1 cellular context compared by ENCODE assay signal in the genomic region with DNA sequence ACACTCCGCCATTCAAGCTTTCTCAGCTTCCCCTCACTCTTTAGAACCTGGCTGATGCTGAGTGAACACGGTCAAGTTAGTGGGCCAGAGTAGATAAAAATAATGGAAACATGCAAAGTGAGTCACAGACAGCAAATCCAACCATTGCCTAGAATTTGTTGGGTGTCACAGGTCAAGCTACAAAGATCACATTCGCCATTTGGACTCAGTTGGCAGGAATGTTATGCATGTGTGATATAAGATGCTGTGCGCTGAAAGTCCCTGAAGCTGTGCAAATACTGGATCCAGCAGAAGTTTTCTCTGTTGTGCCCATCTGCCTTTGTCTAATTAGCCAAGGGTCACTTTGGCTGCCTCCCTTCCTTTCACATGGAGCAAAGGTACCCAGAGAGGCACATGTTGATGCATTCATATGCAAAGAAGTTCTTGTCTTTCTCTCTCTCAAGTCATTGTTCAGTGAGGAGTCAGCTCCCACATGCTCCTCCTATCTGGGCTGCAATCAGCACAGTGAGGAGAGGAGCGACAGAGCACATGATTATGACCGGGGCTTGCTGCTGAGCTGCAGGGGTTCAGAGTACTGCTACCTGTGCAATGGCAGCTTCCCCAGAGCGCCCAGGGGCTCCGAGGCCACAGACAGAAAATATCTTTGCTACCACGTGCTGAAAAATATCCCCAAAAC.
TF ChIP-seq lines count a peak whose summit lies in the region.

No MANE protein-coding gene starts in this region.

TF ChIP-seq in H1, 55 proteins besides CTCF, POLR2A, EP300 and RAD21:
- TF ChIP-seq MAFK (IDR thresholded peaks at IDR 0.05; ENCODE audit: low read depth, low read length) (no peak), TBP (IDR thresholded peaks at IDR 0.05; ENCODE audit: low read depth, low read length) (peak; percentile 45; the same call in 1 of the 2 replicates), RBBP5 (IDR thresholded peaks at IDR 0.05; ENCODE audit: borderline replicate concordance, low read depth, low read length) (0 out of 2 replicates have a peak, but pooled peaks have one; percentile 43), POLR2AphosphoS5 (IDR thresholded peaks at IDR 0.05; ENCODE audit: low read depth, low read length) (peak; percentile 78), CREB1 (IDR thresholded peaks at IDR 0.05) (0 out of 2 replicates have a peak, but pooled peaks have one; percentile 43), TCF12 (IDR thresholded peaks at IDR 0.05; ENCODE audit: low read depth, low read length) (no peak), EGR1 (IDR thresholded peaks at IDR 0.05; ENCODE audit: borderline replicate concordance, low read depth, low read length) (no peak), POU5F1 (IDR thresholded peaks at IDR 0.05; ENCODE audit: low read depth, low read length) (peak; percentile 87), SIN3A (conservative IDR thresholded peaks at IDR 0.05 in 1 of 2, IDR thresholded peaks at IDR 0.05 in 1 of 2; ENCODE audit: low read depth in 1 of 2, low read length in 2 of 2) (peak in 1 of 2 experiments; percentile 33; a peak in 1 of 4 replicates), YY1 (IDR thresholded peaks at IDR 0.05; ENCODE audit: low read depth, low read length) (peak; percentile 25; the same call in 1 of the 2 replicates), TAF1 (IDR thresholded peaks at IDR 0.05; ENCODE audit: low read depth, low read length) (peak; percentile 64; the same call in 1 of the 2 replicates), ASH2L (IDR thresholded peaks at IDR 0.05; ENCODE audit: low read length) (peak; percentile 31)
- TF ChIP-seq, protein P1, sequence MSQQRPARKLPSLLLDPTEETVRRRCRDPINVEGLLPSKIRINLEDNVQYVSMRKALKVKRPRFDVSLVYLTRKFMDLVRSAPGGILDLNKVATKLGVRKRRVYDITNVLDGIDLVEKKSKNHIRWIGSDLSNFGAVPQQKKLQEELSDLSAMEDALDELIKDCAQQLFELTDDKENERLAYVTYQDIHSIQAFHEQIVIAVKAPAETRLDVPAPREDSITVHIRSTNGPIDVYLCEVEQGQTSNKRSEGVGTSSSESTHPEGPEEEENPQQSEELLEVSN (IDR thresholded peaks at IDR 0.05): peak; percentile 88
- TF ChIP-seq, protein P2, sequence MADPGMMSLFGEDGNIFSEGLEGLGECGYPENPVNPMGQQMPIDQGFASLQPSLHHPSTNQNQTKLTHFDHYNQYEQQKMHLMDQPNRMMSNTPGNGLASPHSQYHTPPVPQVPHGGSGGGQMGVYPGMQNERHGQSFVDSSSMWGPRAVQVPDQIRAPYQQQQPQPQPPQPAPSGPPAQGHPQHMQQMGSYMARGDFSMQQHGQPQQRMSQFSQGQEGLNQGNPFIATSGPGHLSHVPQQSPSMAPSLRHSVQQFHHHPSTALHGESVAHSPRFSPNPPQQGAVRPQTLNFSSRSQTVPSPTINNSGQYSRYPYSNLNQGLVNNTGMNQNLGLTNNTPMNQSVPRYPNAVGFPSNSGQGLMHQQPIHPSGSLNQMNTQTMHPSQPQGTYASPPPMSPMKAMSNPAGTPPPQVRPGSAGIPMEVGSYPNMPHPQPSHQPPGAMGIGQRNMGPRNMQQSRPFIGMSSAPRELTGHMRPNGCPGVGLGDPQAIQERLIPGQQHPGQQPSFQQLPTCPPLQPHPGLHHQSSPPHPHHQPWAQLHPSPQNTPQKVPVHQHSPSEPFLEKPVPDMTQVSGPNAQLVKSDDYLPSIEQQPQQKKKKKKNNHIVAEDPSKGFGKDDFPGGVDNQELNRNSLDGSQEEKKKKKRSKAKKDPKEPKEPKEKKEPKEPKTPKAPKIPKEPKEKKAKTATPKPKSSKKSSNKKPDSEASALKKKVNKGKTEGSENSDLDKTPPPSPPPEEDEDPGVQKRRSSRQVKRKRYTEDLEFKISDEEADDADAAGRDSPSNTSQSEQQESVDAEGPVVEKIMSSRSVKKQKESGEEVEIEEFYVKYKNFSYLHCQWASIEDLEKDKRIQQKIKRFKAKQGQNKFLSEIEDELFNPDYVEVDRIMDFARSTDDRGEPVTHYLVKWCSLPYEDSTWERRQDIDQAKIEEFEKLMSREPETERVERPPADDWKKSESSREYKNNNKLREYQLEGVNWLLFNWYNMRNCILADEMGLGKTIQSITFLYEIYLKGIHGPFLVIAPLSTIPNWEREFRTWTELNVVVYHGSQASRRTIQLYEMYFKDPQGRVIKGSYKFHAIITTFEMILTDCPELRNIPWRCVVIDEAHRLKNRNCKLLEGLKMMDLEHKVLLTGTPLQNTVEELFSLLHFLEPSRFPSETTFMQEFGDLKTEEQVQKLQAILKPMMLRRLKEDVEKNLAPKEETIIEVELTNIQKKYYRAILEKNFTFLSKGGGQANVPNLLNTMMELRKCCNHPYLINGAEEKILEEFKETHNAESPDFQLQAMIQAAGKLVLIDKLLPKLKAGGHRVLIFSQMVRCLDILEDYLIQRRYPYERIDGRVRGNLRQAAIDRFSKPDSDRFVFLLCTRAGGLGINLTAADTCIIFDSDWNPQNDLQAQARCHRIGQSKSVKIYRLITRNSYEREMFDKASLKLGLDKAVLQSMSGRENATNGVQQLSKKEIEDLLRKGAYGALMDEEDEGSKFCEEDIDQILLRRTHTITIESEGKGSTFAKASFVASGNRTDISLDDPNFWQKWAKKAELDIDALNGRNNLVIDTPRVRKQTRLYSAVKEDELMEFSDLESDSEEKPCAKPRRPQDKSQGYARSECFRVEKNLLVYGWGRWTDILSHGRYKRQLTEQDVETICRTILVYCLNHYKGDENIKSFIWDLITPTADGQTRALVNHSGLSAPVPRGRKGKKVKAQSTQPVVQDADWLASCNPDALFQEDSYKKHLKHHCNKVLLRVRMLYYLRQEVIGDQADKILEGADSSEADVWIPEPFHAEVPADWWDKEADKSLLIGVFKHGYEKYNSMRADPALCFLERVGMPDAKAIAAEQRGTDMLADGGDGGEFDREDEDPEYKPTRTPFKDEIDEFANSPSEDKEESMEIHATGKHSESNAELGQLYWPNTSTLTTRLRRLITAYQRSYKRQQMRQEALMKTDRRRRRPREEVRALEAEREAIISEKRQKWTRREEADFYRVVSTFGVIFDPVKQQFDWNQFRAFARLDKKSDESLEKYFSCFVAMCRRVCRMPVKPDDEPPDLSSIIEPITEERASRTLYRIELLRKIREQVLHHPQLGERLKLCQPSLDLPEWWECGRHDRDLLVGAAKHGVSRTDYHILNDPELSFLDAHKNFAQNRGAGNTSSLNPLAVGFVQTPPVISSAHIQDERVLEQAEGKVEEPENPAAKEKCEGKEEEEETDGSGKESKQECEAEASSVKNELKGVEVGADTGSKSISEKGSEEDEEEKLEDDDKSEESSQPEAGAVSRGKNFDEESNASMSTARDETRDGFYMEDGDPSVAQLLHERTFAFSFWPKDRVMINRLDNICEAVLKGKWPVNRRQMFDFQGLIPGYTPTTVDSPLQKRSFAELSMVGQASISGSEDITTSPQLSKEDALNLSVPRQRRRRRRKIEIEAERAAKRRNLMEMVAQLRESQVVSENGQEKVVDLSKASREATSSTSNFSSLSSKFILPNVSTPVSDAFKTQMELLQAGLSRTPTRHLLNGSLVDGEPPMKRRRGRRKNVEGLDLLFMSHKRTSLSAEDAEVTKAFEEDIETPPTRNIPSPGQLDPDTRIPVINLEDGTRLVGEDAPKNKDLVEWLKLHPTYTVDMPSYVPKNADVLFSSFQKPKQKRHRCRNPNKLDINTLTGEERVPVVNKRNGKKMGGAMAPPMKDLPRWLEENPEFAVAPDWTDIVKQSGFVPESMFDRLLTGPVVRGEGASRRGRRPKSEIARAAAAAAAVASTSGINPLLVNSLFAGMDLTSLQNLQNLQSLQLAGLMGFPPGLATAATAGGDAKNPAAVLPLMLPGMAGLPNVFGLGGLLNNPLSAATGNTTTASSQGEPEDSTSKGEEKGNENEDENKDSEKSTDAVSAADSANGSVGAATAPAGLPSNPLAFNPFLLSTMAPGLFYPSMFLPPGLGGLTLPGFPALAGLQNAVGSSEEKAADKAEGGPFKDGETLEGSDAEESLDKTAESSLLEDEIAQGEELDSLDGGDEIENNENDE (IDR thresholded peaks at IDR 0.05; ENCODE audit: insufficient replicate concordance, low read length): peak; percentile 22
- TF ChIP-seq, protein P3, sequence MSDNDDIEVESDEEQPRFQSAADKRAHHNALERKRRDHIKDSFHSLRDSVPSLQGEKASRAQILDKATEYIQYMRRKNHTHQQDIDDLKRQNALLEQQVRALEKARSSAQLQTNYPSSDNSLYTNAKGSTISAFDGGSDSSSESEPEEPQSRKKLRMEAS (IDR thresholded peaks at IDR 0.05): peak; percentile 98
